ENCODE assay signal across 8 cellular contexts in genomic region chr6:24991748-24992467, GRCh38. TPM values are rescaled to one million over a fixed set of nuclear protein-coding genes. Genes with fewer than 3 reads are reported as not detected.
DNase-seq lines count a peak whose midpoint lies in the region; ATAC-seq, FAIRE-seq and TF ChIP-seq lines count a peak whose summit lies in the region.

No MANE protein-coding gene starts in this region.

- no peaks in the 10 kb centered on the region for H3K36me3 ChIP-seq in GM12878 (ENCODE audit: control insufficient read depth in 2 of 2, insufficient read depth in 2 of 2, low read length in 1 of 2)

- H3K27me3 ChIP-seq in GM12878 (replicated peaks in 1 of 2; ENCODE audit: control insufficient read depth in 2 of 2, insufficient read depth in 2 of 2, low read length in 1 of 2) = no peaks in the 10 kb centered on the region

- 46% methylated on average over 5 of the region's 5 CpGs for WGBS in GM12878 (ENCODE audit: insufficient coverage, insufficient replicate concordance, low lambda C conversion rate, missing lambda C conversion rate)

- H3K4me2 ChIP-seq in GM12878 (ENCODE audit: control insufficient read depth, insufficient read depth) = 0 out of 2 replicates have a peak overlapping the region, but pooled peaks have one; percentile 15

- no peak for TF ChIP-seq POLR2A in GM12878 (IDR thresholded peaks at IDR 0.05; ENCODE audit: low read depth, low read length)

- SMC1A ChIA-PET in GM12878 (lab: Charles Lee; ENCODE audit: uncharacterized antibody, unreplicated experiment) = interaction anchor here (0.6 to 10.5 kb wide), 69 partner anchors 8 to 480 kb away, joined by 3 to 299 read pairs (median 5); partner anchors contain the start of gene RIPOR2

- in situ Hi-C loops in GM12878 (cut with MboI) = no loop called here

- no peak overlapping the region for H3K27ac ChIP-seq in GM12878 (ENCODE audit: control insufficient read depth, insufficient read depth)

- peak; percentile 86 for DNase-seq in NCI-H82 (lab: John Stamatoyannopoulos, UW)
- no peak for DNase-seq in NCI-H82 treated with DMSO at 0.1 percent for 48 hours (lab: John Stamatoyannopoulos, UW; ENCODE audit: unreplicated experiment)
- peak; percentile 63 for DNase-seq in NCI-H1105 treated with DMSO at 0.1 percent for 48 hours (lab: John Stamatoyannopoulos, UW)
- peak; percentile 30 for DNase-seq in T1000 (lab: John Stamatoyannopoulos, UW)
- peak; percentile 54 for DNase-seq in GM12878 (ENCODE audit: low read depth, low spot score)
- DNase-seq in left colon = peak in 1 of 2 donors; percentile 37
- peak; percentile 35 for DNase-seq in stimulated activated CD8-positive, alpha-beta memory T cell treated with anti-CD3 and anti-CD28 coated beads, Interleukin-12 subunit alpha, Interleukin-12 subunit beta, amount 100 ng/mL, for 24 hours (ENCODE audit: extremely low read depth)

- BruUV-seq in GM12878 (replicated peaks; lab: Mats Ljungman, UMichigan) = no TSS peak

- no peak overlapping the region; the same call in 1 of the 2 replicates for H3K9ac ChIP-seq in GM12878 (ENCODE audit: control insufficient read depth, insufficient read depth, low read length)

- POLR2A ChIA-PET in GM12878 (lab: Charles Lee) = interaction anchor here (0.6 to 2.8 kb wide), 11 partner anchors 17 to 378 kb away, joined by 3 to 20 read pairs (median 3); partner anchors contain the start of gene RIPOR2

- peaks cover 6% of the 10 kb centered on the region for H3K4me1 ChIP-seq in GM12878 (ENCODE audit: control insufficient read depth, insufficient read depth, low read length)

- FAIRE-seq in GM12878 (lab: Jason Lieb, UNC) = peak; percentile 99

- peak; percentile 77 to 81 (median 79) for TF ChIP-seq CTCF in GM12878 (IDR thresholded peaks at IDR 0.05 in 2 of 3, conservative IDR thresholded peaks at IDR 0.05 in 1 of 3; ENCODE audit: control insufficient read depth in 2 of 3, extremely low read depth in 1 of 3, insufficient read depth in 1 of 3, low read depth in 3 of 3, low read length in 3 of 3)

- no peak overlapping the region for H3K4me3 ChIP-seq in GM12878

- RAD21 ChIA-PET in GM12878 (lab: Charles Lee; ENCODE audit: unreplicated experiment) = interaction anchor here (0.6 to 5.8 kb wide), 55 partner anchors 10 to 469 kb away, joined by 3 to 229 read pairs (median 7); partner anchors contain the start of gene RIPOR2

- no peaks in the 10 kb centered on the region for H4K20me1 ChIP-seq in GM12878 (ENCODE audit: control insufficient read depth, insufficient read depth)

- CTCF ChIA-PET in GM12878 (lab: Yijun Ruan, JAX) = interaction anchor here (0.7 to 10.6 kb wide), 68 partner anchors 8 to 469 kb away, joined by 3 to 376 read pairs (median 7); partner anchors contain the start of gene RIPOR2

- no peak for TF ChIP-seq EP300 in GM12878 (IDR thresholded peaks at IDR 0.05; ENCODE audit: borderline replicate concordance in 1 of 2, control insufficient read depth in 1 of 2, low read depth in 2 of 2, low read length in 2 of 2)

- intact Hi-C loops in GM12878 (cut with micrococcal nuclease; ENCODE audit: unreplicated experiment) (loop anchor here (1.0 to 5.0 kb wide), 4 partner anchors 56 to 136 kb away; no protein-coding TSS in a partner anchor), left colon (cut with DNase I, micrococcal nuclease) (loop anchor here in 1 of 2 donors (10.0 kb wide), 1 partner anchor 137 kb away; no protein-coding TSS in a partner anchor)

- ATAC-seq in HG02642 (IDR thresholded peaks at IDR 0.05; ENCODE audit: poor library complexity, unreplicated experiment) = peak; percentile 78
- ATAC-seq in GM12878 = peak; percentile 98
- ATAC-seq in left colon = peak; percentile 84

- TF ChIP-seq RAD21 in GM12878 (IDR thresholded peaks at IDR 0.05; ENCODE audit: insufficient read depth, low read depth, low read length) = peak; percentile 99

- no peaks in the 10 kb centered on the region; the same call in 2 of the 3 replicates for H3K9me3 ChIP-seq in GM12878 (replicated peaks; ENCODE audit: control insufficient read depth, insufficient read depth, low read length)

- no peaks in the 10 kb centered on the region for H3K79me2 ChIP-seq in GM12878 (ENCODE audit: control insufficient read depth, insufficient read depth, low read length)

- peak overlapping the region; percentile 45 for H2AFZ ChIP-seq in GM12878 (ENCODE audit: control insufficient read depth, low read depth, low read length)

TF ChIP-seq in GM12878, 131 proteins besides CTCF, POLR2A, EP300 and RAD21 (continues in another document):
- TF ChIP-seq ZBED1 (IDR thresholded peaks at IDR 0.05; ENCODE audit: borderline replicate concordance) = no peak
- no peak for TF ChIP-seq SREBF1 (IDR thresholded peaks at IDR 0.05; ENCODE audit: low read length)
- TF ChIP-seq POU2F2 (IDR thresholded peaks at IDR 0.05; ENCODE audit: borderline replicate concordance, low read depth, low read length) = peak; percentile 35; the same call in 1 of the 3 replicates
- no peak for TF ChIP-seq CHD2 (IDR thresholded peaks at IDR 0.05; ENCODE audit: borderline replicate concordance, low read depth, low read length)
- TF ChIP-seq USF2 (IDR thresholded peaks at IDR 0.05; ENCODE audit: borderline replicate concordance, low read depth, low read length) = no peak; the same call in 1 of the 2 replicates
- peak; percentile 67; the same call in 1 of the 2 replicates for TF ChIP-seq RB1 (IDR thresholded peaks at IDR 0.05; ENCODE audit: borderline replicate concordance)
- no peak for TF ChIP-seq HDAC6 (IDR thresholded peaks at IDR 0.05; ENCODE audit: unreplicated experiment)
- TF ChIP-seq SMC3 (IDR thresholded peaks at IDR 0.05; ENCODE audit: borderline replicate concordance, low read length) = peak; percentile 98
- TF ChIP-seq FOXM1 (IDR thresholded peaks at IDR 0.05; ENCODE audit: low read depth, low read length) = peak; percentile 64; the same call in 1 of the 2 replicates
- TF ChIP-seq EED (IDR thresholded peaks at IDR 0.05; ENCODE audit: low read depth) = peak; percentile 46
- TF ChIP-seq ZNF207 (IDR thresholded peaks at IDR 0.05; ENCODE audit: borderline replicate concordance) = 0 out of 2 replicates have a peak, but pooled peaks have one; percentile 34
- no peak for TF ChIP-seq GABPA (IDR thresholded peaks at IDR 0.05; ENCODE audit: low read depth)
- TF ChIP-seq CBX3 (IDR thresholded peaks at IDR 0.05; ENCODE audit: borderline replicate concordance, low read depth) = no peak
- 0 out of 2 replicates have a peak, but pooled peaks have one; percentile 69 for TF ChIP-seq YY1 (IDR thresholded peaks at IDR 0.05; ENCODE audit: low read depth, low read length)
- 0 out of 2 replicates have a peak, but pooled peaks have one; percentile 49 for TF ChIP-seq IRF4 (IDR thresholded peaks at IDR 0.05; ENCODE audit: low read depth, low read length)
- TF ChIP-seq LARP7 (IDR thresholded peaks at IDR 0.05) = 0 out of 2 replicates have a peak, but pooled peaks have one; percentile 38
- no peak for TF ChIP-seq RELB (IDR thresholded peaks at IDR 0.05; ENCODE audit: low read depth)
- TF ChIP-seq TCF3 (IDR thresholded peaks at IDR 0.05; ENCODE audit: borderline replicate concordance, insufficient read depth, low read depth, low read length) = no peak
- no peak for TF ChIP-seq ATF7 (IDR thresholded peaks at IDR 0.05; ENCODE audit: low read depth)
- TF ChIP-seq MEF2B (IDR thresholded peaks at IDR 0.05; ENCODE audit: partially characterized antibody, poor library complexity, severe bottlenecking) = peak; percentile 89
- no peak for TF ChIP-seq PML (IDR thresholded peaks at IDR 0.05; ENCODE audit: low read length)
- TF ChIP-seq CHD1 (IDR thresholded peaks at IDR 0.05; ENCODE audit: low read depth, low read length) = no peak
- peak; percentile 43; the same call in 1 of the 2 replicates for TF ChIP-seq RAD51 (IDR thresholded peaks at IDR 0.05)

RNA-seq across cellular contexts. Expression of gene RIPOR2, which starts 56.1 kb away (rescaled TPM):
- total RNA-seq in GM12878 (2013; cell fraction: nucleolus; rRNA removed) = 176 and 194 TPM in 2 replicates
- total RNA-seq in GM12878 (2014; rRNA removed) (38.6 and 38.9 TPM in 2 replicates), GM12878 (2014; rRNA removed; fragmentation: Illumina TruSeq; extraction: Trizol) (38.7 and 40.5 TPM in 2 replicates), GM12878 (2021) (37.9 and 41.1 TPM in 2 replicates), left colon (1 to 10 TPM; 1.7 to 2.8 TPM)
- polyA plus RNA-seq in GM12878 (2011; ENCODE audit: low read depth) = 19.2 TPM
- polyA plus RNA-seq in GM12878 (2011; rRNA removed) (47.4 and 48.2 TPM in 2 replicates), GM12878 (2014; fragmentation: Illumina TruSeq; extraction: Trizol) (44.9 and 49.9 TPM in 2 replicates), GM12878 (2014; fragmentation: Nextera tagmentation; extraction: Ambion mirVana) (10 to 100 TPM; 22.2 to 23.6 TPM), GM12878 (2014; rRNA removed) (28.9 and 30.8 TPM in 2 replicates), GM12878 (2016; fragmentation: Nextera tagmentation; extraction: Ambion mirVana) (10 to 100 TPM; 25.9 TPM)
- 31.8 and 32.2 TPM in 2 replicates for polyA plus RNA-seq in GM12878 (2011; cell fraction: cytosol; rRNA removed)
- polyA plus RNA-seq in GM12878 (2011; cell fraction: nucleus; rRNA removed) = 24.3 and 24.9 TPM in 2 replicates
- 21.1 and 21.5 TPM in 2 replicates for polyA plus RNA-seq in GM12878 (2012)
- 66.1 and 82.5 TPM in 2 replicates for polyA minus RNA-seq in GM12878 (2011; rRNA and poly(A)+ RNA removed)
- polyA minus RNA-seq in GM12878 (2011; cell fraction: cytosol; rRNA and poly(A)+ RNA removed) = 17.1 and 17.3 TPM in 2 replicates
- 31.1 and 44.0 TPM in 2 replicates for polyA minus RNA-seq in GM12878 (2011; cell fraction: nucleus; rRNA and poly(A)+ RNA removed)

Comparison
In these comparisons a context has a peak if more than half of its experiments do, and no peak if none do; other contexts are left out.
1. RNA of gene RIPOR2, which starts 56.1 kb away (total RNA-seq): 37.9 to 194 TPM in GM12878; 1.7 to 2.8 TPM in left colon; every median in the first group is over 10 times any median in the second.
2. Peak in every context shown above with its lines, with median percentiles within 50 percentile points of each other: ATAC-seq.